ENCODE assay signal across 15 cellular contexts in genomic region chr18:79606621-79607331, GRCh38.
"Had no signal": no experiment of that assay in that cellular context is flagged by ENCODE, and none has a peak within 500 bp of the region (broad histone marks: within the 10 kb centered on the region; RNA-seq: fewer than 3 reads in every experiment).

No MANE protein-coding gene starts in this region.

- H3K4me1 Mint-ChIP-seq: stimulated activated naive CD8-positive, alpha-beta T cell treated with anti-CD3 and anti-CD28 coated beads, Interleukin-15, amount 100 ng/mL, for 72 hours; T-cell had no signal

- H3K27ac ChIP-seq: gastrocnemius medialis, hepatocyte, neutrophil, upper lobe of left lung had no signal

- H3K4me1 ChIP-seq: gastrocnemius medialis, upper lobe of left lung had no signal

- H3K36me3 Mint-ChIP-seq: T-cell had no signal

- H3K27me3 Mint-ChIP-seq: stimulated activated naive CD8-positive, alpha-beta T cell treated with anti-CD3 and anti-CD28 coated beads, Interleukin-15, amount 100 ng/mL, for 72 hours; T-cell had no signal

- H3K4me3 ChIP-seq: gastrocnemius medialis, hepatocyte, upper lobe of left lung had no signal

- H3K9me3 ChIP-seq: gastrocnemius medialis, neutrophil, SK-N-SH, upper lobe of left lung had no signal

- H3K27ac Mint-ChIP-seq: T-cell had no signal

- ATAC-seq: activated CD4-positive, CD25-positive, alpha-beta regulatory T cell treated with anti-CD3 and anti-CD28 coated beads, Interleukin-2, amount 50 U/mL, for 24 hours; gastrocnemius medialis; right cardiac atrium; stimulated activated naive CD8-positive, alpha-beta T cell treated with anti-CD3 and anti-CD28 coated beads, Interleukin-15, amount 100 ng/mL, for 72 hours; T-cell had no signal

- H3K4me3 Mint-ChIP-seq: stimulated activated naive CD8-positive, alpha-beta T cell treated with anti-CD3 and anti-CD28 coated beads, Interleukin-15, amount 100 ng/mL, for 72 hours; T-cell had no signal

- H3K36me3 ChIP-seq: gastrocnemius medialis, neutrophil, upper lobe of left lung had no signal

- H3K9me3 Mint-ChIP-seq: stimulated activated naive CD8-positive, alpha-beta T cell treated with anti-CD3 and anti-CD28 coated beads, Interleukin-15, amount 100 ng/mL, for 72 hours; T-cell had no signal

- DNase-seq: activated CD4-positive, alpha-beta T cell treated with anti-CD3 and anti-CD28 coated beads, Interleukin-2, amount 50 U/mL, for 1 hour; activated CD8-positive, alpha-beta memory T cell treated with anti-CD3 and anti-CD28 coated beads for 24 hours; activated naive CD4-positive, alpha-beta T cell; cerebellar nuclear complex; gastrocnemius medialis; islet precursor cell; SK-N-SH; stimulated activated naive CD8-positive, alpha-beta T cell treated with anti-CD3 and anti-CD28 coated beads, Interleukin-15, amount 100 ng/mL, for 72 hours; T-cell; T-helper 9 cell had no signal

- H3K27me3 ChIP-seq: hepatocyte, neutrophil, upper lobe of left lung had no signal
